In genomic region chr10:119284679-119285096, GRCh38 we compare ENCODE assay signal across 11 cellular contexts.
A peak's percentile ranks its signal among the peaks of the same experiment; 100 is the strongest.
DNase-seq lines count a peak whose midpoint lies in the region; ATAC-seq and TF ChIP-seq lines count a peak whose summit lies in the region.
"Had no signal": no experiment of that assay in that cellular context is flagged by ENCODE, and none has a peak within 500 bp of the region (broad histone marks: within the 10 kb centered on the region; RNA-seq: fewer than 3 reads in every experiment).

No MANE protein-coding gene starts in this region.

- ATAC-seq in DND-41 (ENCODE audit: insufficient read depth, low read depth) (no peak; the same call in 1 of the 3 replicates), left cardiac atrium (peak; percentile 45 to 64), left lung (no peak), HG03378 (IDR thresholded peaks at IDR 0.05; ENCODE audit: unreplicated experiment) (no peak), GM21825 (IDR thresholded peaks at IDR 0.05; ENCODE audit: unreplicated experiment) (no peak)
- ATAC-seq in activated CD8-positive, alpha-beta T cell treated with anti-CD3 and anti-CD28 coated beads for 36 hours, result peak; percentile 11

- peak overlapping the region; percentile 84 for H3K27ac Mint-ChIP-seq in activated CD8-positive, alpha-beta T cell treated with anti-CD3 and anti-CD28 coated beads for 36 hours

- peak overlapping the region; percentile 58 for H3K4me3 Mint-ChIP-seq in activated CD8-positive, alpha-beta T cell treated with anti-CD3 and anti-CD28 coated beads for 36 hours

- peaks cover 66% of the 10 kb centered on the region for H3K4me1 Mint-ChIP-seq in activated CD8-positive, alpha-beta T cell treated with anti-CD3 and anti-CD28 coated beads for 36 hours (ENCODE audit: low read depth)

- no peak overlapping the region for H3K9ac ChIP-seq in DND-41 (ENCODE audit: low read depth, low read length)

- WGBS in sigmoid colon, 2 donors, result 88 to 90% methylated on average over 7 of the region's 7 CpGs

- H3K36me3 Mint-ChIP-seq in activated CD8-positive, alpha-beta T cell treated with anti-CD3 and anti-CD28 coated beads for 36 hours (ENCODE audit: low read depth), result no peaks in the 10 kb centered on the region

- H3K27me3 Mint-ChIP-seq in activated CD8-positive, alpha-beta T cell treated with anti-CD3 and anti-CD28 coated beads for 36 hours, result no peaks in the 10 kb centered on the region

- intact Hi-C loops in activated CD8-positive, alpha-beta T cell treated with anti-CD3 and anti-CD28 coated beads for 36 hours (cut with micrococcal nuclease), result no loop called here
- intact Hi-C loops in left cardiac atrium (cut with DNase I) (loop anchor here in 1 of 2 donors (5.0 kb wide), 1 partner anchor 53 kb away; no protein-coding TSS in a partner anchor), sigmoid colon (cut with DNase I) (loop anchor here (5.0 kb wide), 1 partner anchor 133 kb away; no protein-coding TSS in a partner anchor), left lung (cut with DNase I) (loop anchor here in 1 of 2 donors (10.0 kb wide), 1 partner anchor 80 kb away; the partner anchor contains the start of gene GRK5)

- CTCF ChIA-PET in activated CD8-positive, alpha-beta T cell treated with anti-CD3 and anti-CD28 coated beads for 36 hours (lab: Charles Lee), result interaction anchor here (0.6 to 1.4 kb wide), 2 partner anchors 12 to 14 kb away, joined by 3 read pairs; no protein-coding TSS in a partner anchor

- POLR2A ChIA-PET in activated CD8-positive, alpha-beta T cell treated with anti-CD3 and anti-CD28 coated beads for 36 hours (lab: Charles Lee), result interaction anchor here (0.9 to 1.3 kb wide), 3 partner anchors 10 to 77 kb away, joined by 3 to 4 read pairs (median 4); partner anchors contain the start of gene GRK5

- no peak overlapping the region for H2AFZ ChIP-seq in DND-41 (ENCODE audit: low read depth, low read length)

- DNase-seq in DND-41, result no peak
- no peak for DNase-seq in activated CD8-positive, alpha-beta T cell treated with anti-CD3 and anti-CD28 coated beads for 36 hours
- peak; percentile 69 for DNase-seq in left cardiac atrium
- peak; percentile 88 for DNase-seq in sigmoid colon
- DNase-seq in 8988T, result no peak
- no peak for DNase-seq in left lung
- DNase-seq: NCI-H524, SIG-M5 had no signal

- H3K27ac ChIP-seq in DND-41 (ENCODE audit: low read length), result peak overlapping the region; percentile 33; the same call in 1 of the 2 replicates
- H3K27ac ChIP-seq in sigmoid colon, result peak overlapping the region in 3 of 4 donors; percentile 43 to 60 (median 46)
- no peak overlapping the region for H3K27ac ChIP-seq in left lung

- H3K4me3 ChIP-seq in DND-41 (ENCODE audit: low read depth in 1 of 2, low read length in 2 of 2), result no peak overlapping the region
- no peak overlapping the region for H3K4me3 ChIP-seq in sigmoid colon
- H3K4me3 ChIP-seq in left lung, result no peak overlapping the region
- H3K4me3 ChIP-seq: skin epidermis had no signal

- H4K20me1 ChIP-seq in DND-41 (ENCODE audit: insufficient read depth, low read length), result peaks cover 36% of the 10 kb centered on the region

- H3K4me1 ChIP-seq in DND-41 (ENCODE audit: insufficient read depth, low read length) (peaks cover 27% of the 10 kb centered on the region), sigmoid colon (peaks cover 0 to 89% (median 78%) of the 10 kb centered on the region in 4 donors), left lung (peaks cover 25 to 82% of the 10 kb centered on the region in 2 donors)

- no peak for TF ChIP-seq POLR2A in sigmoid colon (IDR thresholded peaks at IDR 0.05)

- H3K9me3 ChIP-seq in DND-41 (ENCODE audit: insufficient read depth, low read length, severe bottlenecking) (no peaks in the 10 kb centered on the region), sigmoid colon (no peaks in the 10 kb centered on the region), left lung (no peaks in the 10 kb centered on the region)

- H3K36me3 ChIP-seq in DND-41 (ENCODE audit: insufficient read depth, low read length) (no peaks in the 10 kb centered on the region), sigmoid colon (no peaks in the 10 kb centered on the region), left lung (no peaks in the 10 kb centered on the region)

- peak in 1 of 4 donors; percentile 31 for TF ChIP-seq EP300 in sigmoid colon (IDR thresholded peaks at IDR 0.05)

- H3K9me3 Mint-ChIP-seq in activated CD8-positive, alpha-beta T cell treated with anti-CD3 and anti-CD28 coated beads for 36 hours, result no peaks in the 10 kb centered on the region

- peaks cover 9% of the 10 kb centered on the region; the same call in 1 of the 2 replicates for H3K79me2 ChIP-seq in DND-41 (ENCODE audit: insufficient read depth, low read length)

- H3K4me2 ChIP-seq in DND-41 (ENCODE audit: insufficient read depth, low read length), result no peak overlapping the region

- TF ChIP-seq CTCF in DND-41 (IDR thresholded peaks at IDR 0.05; ENCODE audit: borderline replicate concordance, extremely low read depth, low read length, poor library complexity, severe bottlenecking) (no peak), sigmoid colon (IDR thresholded peaks at IDR 0.05) (no peak), left lung (IDR thresholded peaks at IDR 0.05) (no peak)
- no peak for TF ChIP-seq CTCF in activated CD8-positive, alpha-beta T cell treated with anti-CD3 and anti-CD28 coated beads for 36 hours (IDR thresholded peaks at IDR 0.05)

- H3K27me3 ChIP-seq in DND-41 (ENCODE audit: insufficient read depth, low read length, poor library complexity) (no peaks in the 10 kb centered on the region), sigmoid colon (no peaks in the 10 kb centered on the region), left lung (no peaks in the 10 kb centered on the region)

Comparison
In these comparisons a context has a peak if more than half of its experiments do, and no peak if none do; other contexts are left out.
1. ATAC-seq: peak in activated CD8-positive, alpha-beta T cell treated with anti-CD3 and anti-CD28 coated beads for 36 hours (single experiment) and left cardiac atrium (2 of 2); none in DND-41 (single experiment), left lung (single experiment), HG03378 (single experiment) and GM21825 (single experiment).
2. DNase-seq: peak in left cardiac atrium (single experiment) and sigmoid colon (single experiment); none in DND-41 (single experiment), activated CD8-positive, alpha-beta T cell treated with anti-CD3 and anti-CD28 coated beads for 36 hours (single experiment), 8988T (single experiment) and left lung (0 of 2).
3. H3K27ac ChIP-seq: peak in DND-41 (single experiment) and sigmoid colon (3 of 4); none in left lung (0 of 2).